8 cellular contexts compared by ENCODE assay signal in genomic region chr1:161486806-161487482, GRCh38. TPM values are rescaled to one million over a fixed set of nuclear protein-coding genes. Genes with fewer than 3 reads are reported as not detected.
A peak's percentile ranks its signal among the peaks of the same experiment; 100 is the strongest.
DNase-seq lines count a peak whose midpoint lies in the region; ATAC-seq and TF ChIP-seq lines count a peak whose summit lies in the region.

No MANE protein-coding gene starts in this region.

- no peak overlapping the region for H3K4me3 ChIP-seq in CD8-positive, alpha-beta memory T cell (ENCODE audit: low read length)
- H3K4me3 ChIP-seq in fibroblast of the aortic adventitia (ENCODE audit: low read depth, low read length) (peak overlapping the region; percentile 29), neutrophil (ENCODE audit: low read depth in 1 of 2, low read length in 1 of 2) (no peak overlapping the region)

- H3K36me3 Mint-ChIP-seq in CD8-positive, alpha-beta memory T cell: no peaks in the 10 kb centered on the region
- H3K36me3 Mint-ChIP-seq in activated CD4-positive, alpha-beta memory T cell treated with anti-CD3 and anti-CD28 coated beads, Interleukin-2, amount 10 ng/mL, durations not matched to agents 7 days and 5 days (ENCODE audit: low read depth): no peaks in the 10 kb centered on the region

- POLR2A ChIA-PET in CD8-positive, alpha-beta memory T cell (lab: Charles Lee): no interaction called here
- POLR2A ChIA-PET in activated CD4-positive, alpha-beta memory T cell treated with anti-CD3 and anti-CD28 coated beads, Interleukin-2, amount 10 ng/mL, durations not matched to agents 7 days and 5 days (lab: Charles Lee): no interaction called here

- peaks cover 14 to 24% (median 23%) of the 10 kb centered on the region in 3 donors for H3K4me1 Mint-ChIP-seq in CD8-positive, alpha-beta memory T cell
- H3K4me1 Mint-ChIP-seq in activated CD4-positive, alpha-beta memory T cell treated with anti-CD3 and anti-CD28 coated beads, Interleukin-2, amount 10 ng/mL, durations not matched to agents 7 days and 5 days: peaks cover 23% of the 10 kb centered on the region

- H3K9me3 Mint-ChIP-seq in CD8-positive, alpha-beta memory T cell: no peaks in the 10 kb centered on the region
- H3K9me3 Mint-ChIP-seq in activated CD4-positive, alpha-beta memory T cell treated with anti-CD3 and anti-CD28 coated beads, Interleukin-2, amount 10 ng/mL, durations not matched to agents 7 days and 5 days: no peaks in the 10 kb centered on the region

- no peak overlapping the region for H3K4me3 Mint-ChIP-seq in CD8-positive, alpha-beta memory T cell
- H3K4me3 Mint-ChIP-seq in activated CD4-positive, alpha-beta memory T cell treated with anti-CD3 and anti-CD28 coated beads, Interleukin-2, amount 10 ng/mL, durations not matched to agents 7 days and 5 days: no peak overlapping the region

- ATAC-seq in GM21367 (IDR thresholded peaks at IDR 0.05; ENCODE audit: unreplicated experiment) (peak; percentile 47), HG02852 (IDR thresholded peaks at IDR 0.05; ENCODE audit: unreplicated experiment) (no peak), GM21786 (IDR thresholded peaks at IDR 0.05; ENCODE audit: unreplicated experiment) (no peak)

- peaks cover 16 to 26% of the 10 kb centered on the region in 2 donors for H3K27me3 Mint-ChIP-seq in CD8-positive, alpha-beta memory T cell
- H3K27me3 Mint-ChIP-seq in activated CD4-positive, alpha-beta memory T cell treated with anti-CD3 and anti-CD28 coated beads, Interleukin-2, amount 10 ng/mL, durations not matched to agents 7 days and 5 days: peaks cover 43% of the 10 kb centered on the region

- peaks cover 3% of the 10 kb centered on the region for H3K27me3 ChIP-seq in CD8-positive, alpha-beta memory T cell (ENCODE audit: insufficient read depth, low read length, poor library complexity, severe bottlenecking)
- peaks cover 16% of the 10 kb centered on the region for H3K27me3 ChIP-seq in neutrophil

- TF ChIP-seq CTCF in fibroblast of the aortic adventitia (IDR thresholded peaks at IDR 0.05; ENCODE audit: insufficient read depth, low read length): peak; percentile 75
- TF ChIP-seq CTCF in neutrophil (IDR thresholded peaks at IDR 0.05): peak; percentile 83

- no peak overlapping the region for H3K27ac Mint-ChIP-seq in CD8-positive, alpha-beta memory T cell
- H3K27ac Mint-ChIP-seq in activated CD4-positive, alpha-beta memory T cell treated with anti-CD3 and anti-CD28 coated beads, Interleukin-2, amount 10 ng/mL, durations not matched to agents 7 days and 5 days: no peak overlapping the region

- CTCF ChIA-PET in CD8-positive, alpha-beta memory T cell (lab: Charles Lee): interaction anchor here (0.6 to 1.3 kb wide), 8 partner anchors 11 to 263 kb away, joined by 3 to 13 read pairs (median 4); partner anchors contain the start of gene DUSP12
- CTCF ChIA-PET in activated CD4-positive, alpha-beta memory T cell treated with anti-CD3 and anti-CD28 coated beads, Interleukin-2, amount 10 ng/mL, durations not matched to agents 7 days and 5 days (lab: Charles Lee): interaction anchor here (0.6 to 3.9 kb wide), 17 partner anchors 8 to 550 kb away, joined by 3 to 67 read pairs (median 3); partner anchors contain the start of genes DUSP12 and OLFML2B

- DNase-seq in CD8-positive, alpha-beta memory T cell: peak; percentile 13 to 65 (median 49)
- DNase-seq in NCI-H345 (lab: John Stamatoyannopoulos, UW) (peak; percentile 40), fibroblast of the aortic adventitia (ENCODE audit: low read depth) (peak; percentile 84)
- peak; percentile 46 for DNase-seq in activated CD4-positive, alpha-beta memory T cell treated with anti-CD3 and anti-CD28 coated beads, Interleukin-2, amount 10 ng/mL, durations not matched to agents 7 days and 5 days

- H3K4me1 ChIP-seq in CD8-positive, alpha-beta memory T cell (ENCODE audit: insufficient read depth, low read length): peaks cover 9% of the 10 kb centered on the region
- H3K4me1 ChIP-seq in neutrophil (ENCODE audit: control insufficient read depth in 1 of 2, insufficient read depth in 1 of 2, low read depth in 1 of 2, low read length in 1 of 2): peaks cover 31 to 45% of the 10 kb centered on the region in 2 experiments

- no peaks in the 10 kb centered on the region for H3K36me3 ChIP-seq in CD8-positive, alpha-beta memory T cell (ENCODE audit: insufficient read depth, low read length)
- no peaks in the 10 kb centered on the region for H3K36me3 ChIP-seq in neutrophil

- H3K9me3 ChIP-seq in CD8-positive, alpha-beta memory T cell (ENCODE audit: low read length): no peaks in the 10 kb centered on the region
- H3K9me3 ChIP-seq in neutrophil: no peaks in the 10 kb centered on the region

- H3K27ac ChIP-seq in CD8-positive, alpha-beta memory T cell (ENCODE audit: low read depth, low read length): no peak overlapping the region
- no peak overlapping the region for H3K27ac ChIP-seq in neutrophil

RNA-seq across cellular contexts. Expression of gene FCGR2A, which starts 18.3 kb away (rescaled TPM):
- under 1 TPM; 0.46 to 0.82 TPM for total RNA-seq in CD8-positive, alpha-beta memory T cell
- polyA plus RNA-seq in CD8-positive, alpha-beta memory T cell: not detected
- total RNA-seq in activated CD4-positive, alpha-beta memory T cell treated with anti-CD3 and anti-CD28 coated beads, Interleukin-2, amount 10 ng/mL, durations not matched to agents 7 days and 5 days: under 1 TPM in 1 of 2 experiments, not detected in 1; 0.30 TPM
- total RNA-seq in fibroblast of the aortic adventitia (ENCODE audit: low replicate concordance): 0.99 TPM in 1 of 2 replicates, not detected in the other

RNA-seq across cellular contexts. Expression of gene HSPA6, which starts 37.4 kb away (rescaled TPM):
- 1 to 10 TPM in 1 of 2 experiments, under 1 TPM in 1; 0.90 to 1.3 TPM for total RNA-seq in CD8-positive, alpha-beta memory T cell
- 1.4 TPM for polyA plus RNA-seq in CD8-positive, alpha-beta memory T cell
- total RNA-seq in activated CD4-positive, alpha-beta memory T cell treated with anti-CD3 and anti-CD28 coated beads, Interleukin-2, amount 10 ng/mL, durations not matched to agents 7 days and 5 days: 1 to 10 TPM in 1 of 2 experiments, under 1 TPM in 1; 0.91 to 1.2 TPM
- total RNA-seq in fibroblast of the aortic adventitia (ENCODE audit: low replicate concordance): 0.45 TPM in 1 of 2 replicates, not detected in the other
